8 cellular contexts compared by ENCODE assay signal in the genomic region with DNA sequence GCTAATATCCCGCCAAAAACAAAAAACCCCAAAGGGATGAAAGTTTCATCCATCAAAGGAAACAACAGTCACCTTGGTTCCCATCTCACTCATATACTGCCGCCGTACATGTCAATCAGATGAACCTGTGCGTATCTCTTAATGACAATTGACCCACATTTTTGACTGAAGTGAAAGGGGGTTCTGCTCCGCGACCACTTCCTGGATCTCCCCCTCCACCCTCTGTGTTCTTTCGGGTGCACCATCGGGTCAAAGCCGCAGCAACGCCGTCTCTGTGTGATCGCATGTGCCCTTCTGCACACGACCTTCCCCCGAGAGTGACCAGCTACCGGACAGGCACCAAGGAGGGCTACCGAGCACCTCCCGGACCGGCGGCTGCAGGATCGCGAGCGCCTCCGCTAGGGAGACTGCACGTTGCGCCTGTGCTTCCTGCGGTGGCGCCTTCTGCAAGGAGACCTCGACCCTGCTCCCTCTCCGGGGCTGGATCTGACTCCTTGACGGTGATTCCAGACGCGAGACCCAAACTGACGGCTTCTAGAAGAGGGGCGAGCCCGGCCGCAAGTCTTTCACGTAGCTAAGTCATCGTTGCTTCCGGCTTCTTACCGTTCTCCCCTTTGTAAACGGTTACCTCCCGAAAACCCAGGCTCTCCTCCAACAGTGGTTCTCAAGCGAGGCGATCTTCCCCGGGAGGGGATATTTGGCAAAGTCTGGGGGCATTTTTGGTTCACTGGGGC. TPM values are rescaled to one million over a fixed set of nuclear protein-coding genes. Genes with fewer than 3 reads are reported as not detected.
DNase-seq lines count a peak whose midpoint lies in the region; ATAC-seq and TF ChIP-seq lines count a peak whose summit lies in the region.
"Not testable (repeated sequence)": the region's sequence is repeated elsewhere in the genome, so short reads cannot be mapped to it uniquely, and the experiment has no call there.

No MANE protein-coding gene starts in this region.

- peak in 3 of 5 donors; percentile 28 to 39 (median 32) for DNase-seq in CD8-positive, alpha-beta memory T cell
- DNase-seq in T-cell, result peak in 14 of 34 experiments; percentile 5 to 38 (median 13)
- not testable (repeated sequence) for DNase-seq in astrocyte of the spinal cord (ENCODE audit: low read depth, low spot score); Right ventricle myocardium inferior (ENCODE audit: missing footprints); natural killer cell; stimulated activated naive B cell treated with anti-CD40 and anti-IgM and Interleukin-4, amounts not matched to agents 10 μg/mL and 1 μg/mL and 100 μg/mL, for 72 hours

- H3K27me3 Mint-ChIP-seq in CD8-positive, alpha-beta memory T cell; T-cell; natural killer cell (ENCODE audit: low read depth in 2 of 2); stimulated activated naive B cell treated with anti-CD40 and anti-IgM and Interleukin-4, amounts not matched to agents 10 μg/mL and 1 μg/mL and 100 μg/mL, for 72 hours: not testable (repeated sequence)

- H3K9me3 Mint-ChIP-seq in CD8-positive, alpha-beta memory T cell; T-cell; natural killer cell; stimulated activated naive B cell treated with anti-CD40 and anti-IgM and Interleukin-4, amounts not matched to agents 10 μg/mL and 1 μg/mL and 100 μg/mL, for 72 hours: not testable (repeated sequence)

- peak overlapping the region; percentile 61 for H3K27ac ChIP-seq in CD8-positive, alpha-beta memory T cell (ENCODE audit: low read depth, low read length)

- intact Hi-C loops in Right ventricle myocardium inferior (cut with DNase I); natural killer cell (cut with micrococcal nuclease): not testable (repeated sequence)

- in situ Hi-C loops in astrocyte of the spinal cord (cut with HindIII; ENCODE audit: low sequenced_read_pairs), result not testable (repeated sequence)

- peak overlapping the region; percentile 91 to 98 (median 96) for H3K4me3 Mint-ChIP-seq in CD8-positive, alpha-beta memory T cell
- H3K4me3 Mint-ChIP-seq in T-cell, result peak overlapping the region; percentile 85 to 93 (median 87)
- not testable (repeated sequence) for H3K4me3 Mint-ChIP-seq in natural killer cell
- H3K4me3 Mint-ChIP-seq in stimulated activated naive B cell treated with anti-CD40 and anti-IgM and Interleukin-4, amounts not matched to agents 10 μg/mL and 1 μg/mL and 100 μg/mL, for 72 hours, result peak overlapping the region; percentile 89 to 95

- ATAC-seq in GM21737 (IDR thresholded peaks at IDR 0.05; ENCODE audit: unreplicated experiment) (peak; percentile 31), HG03460 (IDR thresholded peaks at IDR 0.05; ENCODE audit: unreplicated experiment) (peak; percentile 26), T-cell (replicated peaks in 1 of 4) (peak; percentile 27 to 51 (median 39)), Right ventricle myocardium inferior (peak; percentile 75), natural killer cell (peak; percentile 24 to 36 (median 32))
- ATAC-seq in stimulated activated naive B cell treated with anti-CD40 and anti-IgM and Interleukin-4, amounts not matched to agents 10 μg/mL and 1 μg/mL and 100 μg/mL, for 72 hours (replicated peaks), result peak; percentile 38 to 42

- peak overlapping the region; percentile 79 to 99 (median 98) for H3K27ac Mint-ChIP-seq in CD8-positive, alpha-beta memory T cell
- H3K27ac Mint-ChIP-seq in T-cell (peak overlapping the region; percentile 68 to 74), natural killer cell (peak overlapping the region in 1 of 2 donors; percentile 79)
- H3K27ac Mint-ChIP-seq in stimulated activated naive B cell treated with anti-CD40 and anti-IgM and Interleukin-4, amounts not matched to agents 10 μg/mL and 1 μg/mL and 100 μg/mL, for 72 hours, result peak overlapping the region; percentile 93

- CTCF ChIA-PET in CD8-positive, alpha-beta memory T cell (lab: Charles Lee), result not testable (repeated sequence)
- CTCF ChIA-PET in T-cell (lab: Charles Lee), result interaction anchor here in 1 of 2 donors (0.8 to 1.0 kb wide), 2 partner anchors 16 to 194 kb away, joined by 3 read pairs; no protein-coding TSS in a partner anchor

- peaks cover 0 to 27% (median 4%) of the 10 kb centered on the region in 3 donors for H3K36me3 Mint-ChIP-seq in CD8-positive, alpha-beta memory T cell
- H3K36me3 Mint-ChIP-seq in T-cell; natural killer cell; stimulated activated naive B cell treated with anti-CD40 and anti-IgM and Interleukin-4, amounts not matched to agents 10 μg/mL and 1 μg/mL and 100 μg/mL, for 72 hours: not testable (repeated sequence)

- H3K4me3 ChIP-seq in CD8-positive, alpha-beta memory T cell (ENCODE audit: low read length), result peak overlapping the region; percentile 70
- H3K4me3 ChIP-seq in astrocyte of the spinal cord (ENCODE audit: low read depth, low read length), result peak overlapping the region; percentile 59

- not testable (repeated sequence) for H3K9me3 ChIP-seq in CD8-positive, alpha-beta memory T cell (ENCODE audit: low read length)

- H3K27me3 ChIP-seq in CD8-positive, alpha-beta memory T cell (ENCODE audit: insufficient read depth, low read length, poor library complexity, severe bottlenecking), result not testable (repeated sequence)

- H3K4me1 ChIP-seq in CD8-positive, alpha-beta memory T cell (ENCODE audit: insufficient read depth, low read length), result not testable (repeated sequence)

- TF ChIP-seq CTCF in astrocyte of the spinal cord (IDR thresholded peaks at IDR 0.05; ENCODE audit: low read depth, low read length), result peak; percentile 20
- not testable (repeated sequence) for TF ChIP-seq CTCF in natural killer cell (IDR thresholded peaks at IDR 0.05)

- peaks cover 11 to 33% (median 29%) of the 10 kb centered on the region in 3 donors for H3K4me1 Mint-ChIP-seq in CD8-positive, alpha-beta memory T cell
- H3K4me1 Mint-ChIP-seq in T-cell, result peaks cover 25 to 32% (median 27%) of the 10 kb centered on the region in 3 donors
- H3K4me1 Mint-ChIP-seq in natural killer cell; stimulated activated naive B cell treated with anti-CD40 and anti-IgM and Interleukin-4, amounts not matched to agents 10 μg/mL and 1 μg/mL and 100 μg/mL, for 72 hours: not testable (repeated sequence)

- H3K36me3 ChIP-seq in CD8-positive, alpha-beta memory T cell (ENCODE audit: insufficient read depth, low read length), result not testable (repeated sequence)

- POLR2A ChIA-PET in CD8-positive, alpha-beta memory T cell (lab: Charles Lee); T-cell (lab: Charles Lee): not testable (repeated sequence)

RNA-seq across cellular contexts. Expression of a gene that starts 5.6 kb away (rescaled TPM):
- total RNA-seq in CD8-positive, alpha-beta memory T cell, result not detected
- 0.46 TPM for polyA plus RNA-seq in CD8-positive, alpha-beta memory T cell
- under 1 TPM in 2 of 5 donors, not detected in 3; 0.13 to 0.19 TPM for total RNA-seq in T-cell
- total RNA-seq in Right ventricle myocardium inferior, result not detected
- under 1 TPM in 1 of 3 donors, not detected in 2; 0.21 TPM for total RNA-seq in natural killer cell

RNA-seq across cellular contexts. Expression of a gene that starts 19.5 kb away (rescaled TPM):
- 100 to 1,000 TPM; 116 to 124 TPM for total RNA-seq in CD8-positive, alpha-beta memory T cell
- polyA plus RNA-seq in CD8-positive, alpha-beta memory T cell, result 47.5 TPM
- total RNA-seq in T-cell (100 to 1,000 TPM; 433 to 572 (median 461) TPM), Right ventricle myocardium inferior (41.4 TPM), natural killer cell (100 to 1,000 TPM; 473 to 602 (median 589) TPM)

RNA-seq across cellular contexts. Expression of a gene that starts 34.4 kb away (rescaled TPM):
- total RNA-seq in CD8-positive, alpha-beta memory T cell, result 10 to 100 TPM; 38.4 to 40.4 TPM
- 90.7 TPM for polyA plus RNA-seq in CD8-positive, alpha-beta memory T cell
- total RNA-seq in T-cell, result 10 to 100 TPM; 65.9 to 71.4 (median 68.6) TPM
- total RNA-seq in Right ventricle myocardium inferior, result 34.1 TPM
- 10 to 100 TPM; 67.9 to 92.2 (median 75.3) TPM for total RNA-seq in natural killer cell
